Comparison of ENCODE assay signal across 12 cellular contexts in genomic region chr21:36350282-36350910, GRCh38. TPM values are rescaled to one million over a fixed set of nuclear protein-coding genes. Genes with fewer than 3 reads are reported as not detected.
A peak's percentile ranks its signal among the peaks of the same experiment; 100 is the strongest.
DNase-seq lines count a peak whose midpoint lies in the region; ATAC-seq and TF ChIP-seq lines count a peak whose summit lies in the region.
"Had no signal": no experiment of that assay in that cellular context is flagged by ENCODE, and none has a peak within 500 bp of the region (broad histone marks: within the 10 kb centered on the region; RNA-seq: fewer than 3 reads in every experiment).

No MANE protein-coding gene starts in this region.

- POLR2A ChIA-PET in CD4-positive, alpha-beta T cell (lab: Charles Lee) = no interaction called here

- no peaks in the 10 kb centered on the region for H3K9me3 ChIP-seq in CD4-positive, alpha-beta T cell (ENCODE audit: control insufficient read depth, low read length)

- no peak overlapping the region for H3K27ac ChIP-seq in CD4-positive, alpha-beta T cell (ENCODE audit: low read depth, low read length)
- H3K27ac ChIP-seq: C4-2B had no signal

- no peak for DNase-seq in CD4-positive, alpha-beta T cell
- DNase-seq in RKO (ENCODE audit: low spot score) (peak; percentile 19), fibroblast of gingiva (ENCODE audit: low read depth) (peak; percentile 22), omental fat pad (ENCODE audit: low spot score) (no peak), hypothalamus (lab: John Stamatoyannopoulos, UW) (no peak), GDM1 (lab: John Stamatoyannopoulos, UW) (no peak), retina (no peak), SKM-1 (lab: John Stamatoyannopoulos, UW; ENCODE audit: unreplicated experiment) (no peak)
- DNase-seq: activated CD8-positive, alpha-beta T cell treated with anti-CD3 and anti-CD28 coated beads, Interleukin-2, amount 10 ng/mL, durations not matched to agents 7 days and 5 days; NCI-H2107; posterior cingulate gyrus had no signal

- no peaks in the 10 kb centered on the region for H3K9me3 Mint-ChIP-seq in CD4-positive, alpha-beta T cell

- H3K27me3 ChIP-seq in CD4-positive, alpha-beta T cell (ENCODE audit: control insufficient read depth, insufficient read depth, low read length) = no peaks in the 10 kb centered on the region

- peak overlapping the region; percentile 51 for H3K27ac Mint-ChIP-seq in CD4-positive, alpha-beta T cell

- TF ChIP-seq CTCF in CD4-positive, alpha-beta T cell (IDR thresholded peaks at IDR 0.05) = no peak
- TF ChIP-seq CTCF in omental fat pad (IDR thresholded peaks at IDR 0.05) = no peak

- no peak for ATAC-seq in CD4-positive, alpha-beta T cell (ENCODE audit: poor library complexity)
- ATAC-seq in omental fat pad (ENCODE audit: low FRiP score) = peak; percentile 45
- ATAC-seq: activated CD8-positive, alpha-beta T cell treated with anti-CD3 and anti-CD28 coated beads, Interleukin-2, amount 10 ng/mL, durations not matched to agents 7 days and 5 days had no signal

- CTCF ChIA-PET in CD4-positive, alpha-beta T cell (lab: Charles Lee) = interaction anchor here (1.5 kb wide), 1 partner anchor 198 kb away, joined by 3 read pairs; no protein-coding TSS in a partner anchor

- H3K36me3 Mint-ChIP-seq in CD4-positive, alpha-beta T cell (ENCODE audit: low read depth) = peaks cover 75% of the 10 kb centered on the region

- no peak overlapping the region for H3K4me3 Mint-ChIP-seq in CD4-positive, alpha-beta T cell
- H3K4me3 Mint-ChIP-seq: activated CD8-positive, alpha-beta T cell treated with anti-CD3 and anti-CD28 coated beads, Interleukin-2, amount 10 ng/mL, durations not matched to agents 7 days and 5 days had no signal

- peaks cover 17% of the 10 kb centered on the region for H3K4me1 Mint-ChIP-seq in CD4-positive, alpha-beta T cell (ENCODE audit: low read depth)

- intact Hi-C loops in CD4-positive, alpha-beta T cell (cut with DNase I, micrococcal nuclease) = no loop called here

- H3K27me3 Mint-ChIP-seq in CD4-positive, alpha-beta T cell = no peaks in the 10 kb centered on the region

RNA-seq across cellular contexts. Expression of gene MORC3, which starts 30.4 kb away (rescaled TPM):
- 10 to 100 TPM; 70.2 to 71.0 TPM for total RNA-seq in CD4-positive, alpha-beta T cell
- 10 to 100 TPM; 26.8 to 43.2 (median 34.1) TPM for total RNA-seq in omental fat pad

RNA-seq across cellular contexts. Expression of gene CHAF1B, which starts 34.8 kb away (rescaled TPM):
- total RNA-seq in CD4-positive, alpha-beta T cell = 1 to 10 TPM; 4.5 to 4.8 TPM
- total RNA-seq in omental fat pad = 1 to 10 TPM in 2 of 4 donors, under 1 TPM in 2; 0.75 to 1.3 (median 1.0) TPM

Comparison
In these comparisons a context has a peak if more than half of its experiments do, and no peak if none do; other contexts are left out.
1. DNase-seq: peak in RKO (single experiment) and fibroblast of gingiva (single experiment); none in CD4-positive, alpha-beta T cell (0 of 10), omental fat pad (single experiment), hypothalamus (0 of 51), GDM1 (single experiment), retina (single experiment) and SKM-1 (single experiment).